Comparison of ENCODE assay signal across 28 cellular contexts in the genomic region with DNA sequence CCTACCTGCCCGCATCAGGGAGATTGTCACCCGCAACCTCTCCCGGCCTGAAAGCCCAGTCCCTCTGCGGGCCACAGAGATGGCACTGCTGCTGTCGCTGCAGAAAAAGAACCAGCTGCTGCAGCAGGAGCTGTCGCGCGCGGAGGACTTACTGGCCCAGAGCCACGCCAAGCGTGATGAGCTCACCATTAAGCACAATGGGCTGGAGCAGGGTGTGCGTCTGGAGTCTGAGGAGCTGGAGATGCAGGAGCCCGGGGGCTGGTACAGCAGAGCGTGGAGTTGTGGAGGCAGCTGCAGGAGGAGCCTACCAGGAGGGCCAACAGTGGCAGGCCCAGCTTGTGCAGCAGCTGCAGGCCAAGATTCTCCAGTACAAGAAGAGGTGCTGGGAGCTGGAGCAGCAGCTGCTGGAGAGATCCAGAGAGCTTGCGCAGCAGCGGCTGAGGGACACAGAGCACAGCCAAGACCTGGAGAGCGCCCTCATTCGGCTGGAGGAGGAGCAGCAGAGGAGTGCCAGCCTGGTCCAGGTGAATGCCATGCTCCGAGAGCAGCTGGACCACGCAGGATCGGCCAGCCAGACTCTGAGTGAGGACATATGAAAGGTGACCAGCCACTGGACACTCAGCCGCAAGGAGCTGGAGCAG. TPM values are rescaled to one million over a fixed set of nuclear protein-coding genes. Genes with fewer than 3 reads are reported as not detected.
DNase-seq lines count a peak whose midpoint lies in the region; TF ChIP-seq lines count a peak whose summit lies in the region.
"Had no signal": no experiment of that assay in that cellular context is flagged by ENCODE, and none has a peak within 500 bp of the region (broad histone marks: within the 10 kb centered on the region; RNA-seq: fewer than 3 reads in every experiment).

No MANE protein-coding gene starts in this region.

- H3K27ac ChIP-seq in SK-N-SH (ENCODE audit: low read depth in 2 of 2, low read length in 1 of 2): no peak overlapping the region
- H3K27ac ChIP-seq: ascending aorta, cardiac muscle cell, coronary artery, epithelial cell of prostate had no signal

- peaks cover 11% of the 10 kb centered on the region for H3K4me1 Mint-ChIP-seq in activated T-cell treated with anti-CD3 and anti-CD28 coated beads, Interleukin-2, amount 50 U/mL, for 24 hours (ENCODE audit: low read depth)
- H3K4me1 Mint-ChIP-seq: stimulated activated memory B cell treated with anti-CD40 and anti-IgM and Interleukin-4, amounts not matched to agents 10 μg/mL and 1 μg/mL and 100 μg/mL, for 72 hours; T-cell had no signal

- no peaks in the 10 kb centered on the region for H3K9me2 ChIP-seq in SK-N-SH

- H3F3A ChIP-seq in SK-N-SH (replicated peaks; ENCODE audit: insufficient read depth): no peaks in the 10 kb centered on the region

- WGBS in SK-N-SH (ENCODE audit: low lambda C conversion rate): 44% methylated on average over 7 of the region's 22 CpGs

- peaks cover 43% of the 10 kb centered on the region for H3K27me3 Mint-ChIP-seq in activated T-cell treated with anti-CD3 and anti-CD28 coated beads, Interleukin-2, amount 50 U/mL, for 24 hours

- no peaks in the 10 kb centered on the region for H3K79me2 ChIP-seq in SK-N-SH (ENCODE audit: insufficient read depth)

- no peak overlapping the region for H2AFZ ChIP-seq in SK-N-SH (ENCODE audit: low read depth)

- no peaks in the 10 kb centered on the region for H3K9me3 ChIP-seq in SK-N-SH

- no peaks in the 10 kb centered on the region for H4K20me1 ChIP-seq in SK-N-SH (ENCODE audit: insufficient read depth)

- peaks cover 6% of the 10 kb centered on the region; the same call in 1 of the 2 replicates for H3K27me3 ChIP-seq in SK-N-SH (ENCODE audit: insufficient read depth)
- H3K27me3 ChIP-seq: ascending aorta, cardiac muscle cell had no signal

- H3K4me3 Mint-ChIP-seq in activated T-cell treated with anti-CD3 and anti-CD28 coated beads, Interleukin-2, amount 50 U/mL, for 24 hours: no peak overlapping the region
- H3K4me3 Mint-ChIP-seq: activated CD8-positive, alpha-beta memory T cell treated with anti-CD3 and anti-CD28 coated beads, Interleukin-2, amount 10 ng/mL, durations not matched to agents 7 days and 5 days; activated T-cell treated with anti-CD3 and anti-CD28 coated beads, Interleukin-2, amount 50 U/mL, for 72 hours; CD4-positive, alpha-beta T cell; natural killer cell treated with Interleukin-12 subunit alpha and Interleukin-12 subunit beta and Interleukin-15 and Interleukin-18, amount 100 ng/mL, for 72 hours; stimulated activated memory B cell treated with anti-CD40 and anti-IgM and Interleukin-4, amounts not matched to agents 10 μg/mL and 1 μg/mL and 100 μg/mL, for 72 hours; T-cell had no signal

- H3K4me2 ChIP-seq in SK-N-SH: no peak overlapping the region

- no peak for TF ChIP-seq CTCF in SK-N-SH (IDR thresholded peaks at IDR 0.05)

- H3K27ac Mint-ChIP-seq in activated T-cell treated with anti-CD3 and anti-CD28 coated beads, Interleukin-2, amount 50 U/mL, for 24 hours: no peak overlapping the region
- H3K27ac Mint-ChIP-seq: activated CD8-positive, alpha-beta memory T cell treated with anti-CD3 and anti-CD28 coated beads, Interleukin-2, amount 10 ng/mL, durations not matched to agents 7 days and 5 days; activated T-cell treated with anti-CD3 and anti-CD28 coated beads, Interleukin-2, amount 50 U/mL, for 72 hours; CD4-positive, alpha-beta T cell; natural killer cell treated with Interleukin-12 subunit alpha and Interleukin-12 subunit beta and Interleukin-15 and Interleukin-18, amount 100 ng/mL, for 72 hours; stimulated activated memory B cell treated with anti-CD40 and anti-IgM and Interleukin-4, amounts not matched to agents 10 μg/mL and 1 μg/mL and 100 μg/mL, for 72 hours; T-cell had no signal

- H3K9ac ChIP-seq in SK-N-SH: no peak overlapping the region

- no peaks in the 10 kb centered on the region; a peak in 1 of 4 replicates for H3K4me1 ChIP-seq in SK-N-SH (ENCODE audit: control insufficient read depth in 1 of 2, insufficient read depth in 2 of 2, low read depth in 1 of 2, low read length in 1 of 2)
- H3K4me1 ChIP-seq: ascending aorta had no signal

- POLR2A ChIA-PET in SK-N-SH (lab: Yijun Ruan, JAX): no interaction called here

- DNase-seq in DMS153 (lab: John Stamatoyannopoulos, UW) (peak; percentile 23), DMS153 treated with DMSO at 0.1 percent for 48 hours (lab: John Stamatoyannopoulos, UW; ENCODE audit: unreplicated experiment) (no peak), NCI-H2029 treated with DMSO at 0.1 percent for 48 hours (lab: John Stamatoyannopoulos, UW) (peak; percentile 18), SK-N-SH (peak; percentile 42), posterior vena cava (ENCODE audit: low spot score) (peak; percentile 46), NCI-H2196 treated with DMSO at 0.1 percent for 48 hours (lab: John Stamatoyannopoulos, UW; ENCODE audit: unreplicated experiment) (no peak), 8988T (no peak)
- no peak for DNase-seq in activated T-cell treated with anti-CD3 and anti-CD28 coated beads, Interleukin-2, amount 50 U/mL, for 24 hours
- DNase-seq: activated CD4-positive, CD25-positive, alpha-beta regulatory T cell; activated CD8-positive, alpha-beta memory T cell treated with anti-CD3 and anti-CD28 coated beads, Interleukin-2, amount 10 ng/mL, durations not matched to agents 7 days and 5 days; activated T-cell treated with anti-CD3 and anti-CD28 coated beads, Interleukin-2, amount 50 U/mL, for 72 hours; CD4-positive, alpha-beta T cell; effector memory CD4-positive, alpha-beta T cell; IMR-90; mammary epithelial cell; MV-4-11; NCI-H146; NCI-H2171; NCI-H524 treated with DMSO at 0.1 percent for 48 hours; occipital lobe; T-cell had no signal

- intact Hi-C loops in posterior vena cava (cut with DNase I): loop anchor here in 1 of 2 donors (1.0 kb wide), 1 partner anchor 26 kb away; no protein-coding TSS in a partner anchor

- H3K4me3 ChIP-seq in SK-N-SH (ENCODE audit: low read depth in 2 of 2, low read length in 1 of 2): no peak overlapping the region; a peak in 1 of 4 replicates
- H3K4me3 ChIP-seq: ascending aorta, cardiac muscle cell, coronary artery had no signal

- CTCF ChIA-PET in SK-N-SH (lab: Yijun Ruan, JAX): interaction anchor here (1.8 kb wide), 1 partner anchor 137 kb away, joined by 5 read pairs; no protein-coding TSS in a partner anchor

- no peaks in the 10 kb centered on the region for H3K36me3 ChIP-seq in SK-N-SH (replicated peaks in 1 of 2; ENCODE audit: control insufficient read depth in 1 of 2, insufficient read depth in 2 of 2, low read length in 1 of 2)
- H3K36me3 ChIP-seq: ascending aorta, cardiac muscle cell had no signal

- no peak for TF ChIP-seq RAD21 in SK-N-SH (IDR thresholded peaks at IDR 0.05; ENCODE audit: low read length)

- H3K9me3 Mint-ChIP-seq in activated T-cell treated with anti-CD3 and anti-CD28 coated beads, Interleukin-2, amount 50 U/mL, for 24 hours: peaks cover 10% of the 10 kb centered on the region
- H3K9me3 Mint-ChIP-seq: natural killer cell treated with Interleukin-12 subunit alpha and Interleukin-12 subunit beta and Interleukin-15 and Interleukin-18, amount 100 ng/mL, for 72 hours had no signal

- H3K36me3 Mint-ChIP-seq in activated T-cell treated with anti-CD3 and anti-CD28 coated beads, Interleukin-2, amount 50 U/mL, for 24 hours (ENCODE audit: low read depth): no peaks in the 10 kb centered on the region
- H3K36me3 Mint-ChIP-seq: stimulated activated memory B cell treated with anti-CD40 and anti-IgM and Interleukin-4, amounts not matched to agents 10 μg/mL and 1 μg/mL and 100 μg/mL, for 72 hours; T-cell had no signal

- TF ChIP-seq EP300 in SK-N-SH (IDR thresholded peaks at IDR 0.05; ENCODE audit: borderline replicate concordance in 1 of 2, low read depth in 1 of 2, low read length in 1 of 2): no peak

TF ChIP-seq in SK-N-SH, 30 proteins besides CTCF, POLR2A, EP300 and RAD21:
- TF ChIP-seq TAF1 (IDR thresholded peaks at IDR 0.05; ENCODE audit: borderline replicate concordance, low read depth, low read length): no peak
- TF ChIP-seq, protein P1, sequence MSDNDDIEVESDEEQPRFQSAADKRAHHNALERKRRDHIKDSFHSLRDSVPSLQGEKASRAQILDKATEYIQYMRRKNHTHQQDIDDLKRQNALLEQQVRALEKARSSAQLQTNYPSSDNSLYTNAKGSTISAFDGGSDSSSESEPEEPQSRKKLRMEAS (IDR thresholded peaks at IDR 0.05; ENCODE audit: low read depth): no peak
- TF ChIP-seq RCOR1 (IDR thresholded peaks at IDR 0.05; ENCODE audit: low read length): no peak
- no peak for TF ChIP-seq FOXM1 (IDR thresholded peaks at IDR 0.05; ENCODE audit: low read depth)
- TF ChIP-seq SIN3A (IDR thresholded peaks at IDR 0.05; ENCODE audit: borderline replicate concordance, low read depth, low read length): no peak
- TF ChIP-seq ELF1 (IDR thresholded peaks at IDR 0.05): no peak
- TF ChIP-seq EZH2phosphoT487 (IDR thresholded peaks at IDR 0.05; ENCODE audit: borderline replicate concordance, low read depth): no peak
- TF ChIP-seq CHD2 (IDR thresholded peaks at IDR 0.05; ENCODE audit: low read length, partially characterized antibody): no peak
- TF ChIP-seq MEF2A (IDR thresholded peaks at IDR 0.05; ENCODE audit: borderline replicate concordance, low read depth): no peak
- TF ChIP-seq FOSL2 (IDR thresholded peaks at IDR 0.05; ENCODE audit: borderline replicate concordance, low read depth): no peak
- TF ChIP-seq MXI1 (IDR thresholded peaks at IDR 0.05; ENCODE audit: low read depth, low read length): no peak
- TF ChIP-seq SMC3 (IDR thresholded peaks at IDR 0.05; ENCODE audit: low read depth, low read length): no peak

RNA-seq across cellular contexts. Expression of gene SMIM10L2A, which starts 11.3 kb away (rescaled TPM):
- 0.08 and 0.15 TPM in 2 replicates for polyA plus RNA-seq in SK-N-SH (2012; rRNA removed)
- 0.12 and 0.13 TPM in 2 replicates for polyA plus RNA-seq in SK-N-SH (2012; cell fraction: cytosol; rRNA removed)
- polyA plus RNA-seq in SK-N-SH (2012; cell fraction: nucleus; rRNA removed): 0.32 and 0.37 TPM in 2 replicates
- total RNA-seq in posterior vena cava: under 1 TPM; 0.33 to 0.42 TPM
- total RNA-seq: G401 had no signal

Comparison
In these comparisons a context has a peak if more than half of its experiments do, and no peak if none do; other contexts are left out.
1. DNase-seq: peak in DMS153 (single experiment), NCI-H2029 treated with DMSO at 0.1 percent for 48 hours (single experiment), SK-N-SH (single experiment) and posterior vena cava (single experiment); none in DMS153 treated with DMSO at 0.1 percent for 48 hours (single experiment), NCI-H2196 treated with DMSO at 0.1 percent for 48 hours (single experiment), activated T-cell treated with anti-CD3 and anti-CD28 coated beads, Interleukin-2, amount 50 U/mL, for 24 hours (single experiment) and 8988T (single experiment).